Comparison of ENCODE assay signal across 11 cellular contexts in the genomic region with DNA sequence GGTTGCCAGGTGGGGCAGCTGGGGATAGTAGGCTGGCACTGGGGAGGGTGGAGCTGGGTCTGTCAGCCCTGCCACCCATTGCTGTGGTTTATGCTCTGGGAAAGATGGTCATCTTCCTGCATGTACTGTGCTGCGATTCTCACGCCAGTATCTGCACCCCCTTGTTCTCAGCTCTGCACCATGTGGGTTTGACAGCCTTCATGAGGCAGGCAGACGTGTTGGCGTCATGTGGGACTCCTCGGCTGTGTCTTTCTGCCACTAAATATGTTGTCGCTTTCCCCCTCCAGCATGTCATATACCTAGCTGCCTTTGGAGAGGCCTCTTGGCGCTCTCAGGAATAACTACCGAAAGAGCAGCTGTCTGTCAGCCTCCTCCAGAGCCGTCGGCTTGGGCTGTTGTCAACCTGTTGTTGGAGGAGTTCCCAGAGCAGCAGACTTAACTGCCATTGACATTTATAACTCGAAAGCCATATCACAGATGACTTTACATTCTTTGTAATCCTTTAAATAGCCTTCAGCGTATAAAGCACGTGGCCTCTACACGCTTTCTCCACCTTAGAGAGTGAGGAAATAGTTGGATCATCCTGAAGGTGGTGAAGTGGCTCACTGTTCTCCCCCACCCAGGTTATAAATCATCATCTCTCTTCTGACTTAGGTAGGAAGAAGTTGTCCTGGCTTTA.
DNase-seq lines count a peak whose midpoint lies in the region; ATAC-seq and TF ChIP-seq lines count a peak whose summit lies in the region.
"Had no signal": no experiment of that assay in that cellular context is flagged by ENCODE, and none has a peak within 500 bp of the region (broad histone marks: within the 10 kb centered on the region; RNA-seq: fewer than 3 reads in every experiment).

No MANE protein-coding gene starts in this region.

- DNase-seq in Ammon's horn (ENCODE audit: low spot score) (peak; percentile 38), NCI-H1105 (lab: John Stamatoyannopoulos, UW) (peak; percentile 78), amniotic epithelial cell (ENCODE audit: low read depth) (peak; percentile 16), memory B cell (ENCODE audit: low spot score in 2 of 2) (no peak), right lobe of liver (no peak), middle frontal gyrus (ENCODE audit: extremely low spot score, low spot score) (no peak)
- no peak for DNase-seq in effector memory CD4-positive, alpha-beta T cell
- DNase-seq: AML-193; central memory CD4-positive, alpha-beta T cell had no signal

- no peaks in the 10 kb centered on the region for H3K36me3 ChIP-seq in right lobe of liver
- H3K36me3 ChIP-seq in effector memory CD4-positive, alpha-beta T cell (ENCODE audit: control insufficient read depth, insufficient read depth, low read length): no peaks in the 10 kb centered on the region

- H3K4me3 ChIP-seq in right lobe of liver: no peak overlapping the region
- no peak overlapping the region for H3K4me3 ChIP-seq in effector memory CD4-positive, alpha-beta T cell (ENCODE audit: insufficient read depth, low read depth, low read length, poor library complexity, severe bottlenecking)

- H3K36me3 Mint-ChIP-seq in memory B cell: peaks cover 5% of the 10 kb centered on the region

- no peaks in the 10 kb centered on the region for H3K27me3 Mint-ChIP-seq in memory B cell

- no peaks in the 10 kb centered on the region for H3K9me3 Mint-ChIP-seq in memory B cell
- H3K9me3 Mint-ChIP-seq: neural crest cell had no signal

- intact Hi-C loops in right lobe of liver (cut with DNase I): no loop called here

- no peak for TF ChIP-seq POLR2A in right lobe of liver (IDR thresholded peaks at IDR 0.05)

- 86% methylated on average over 10 of the region's 14 CpGs for WGBS in right lobe of liver (ENCODE audit: insufficient coverage, low coverage, low lambda C conversion rate, missing lambda C conversion rate)

- H3K27ac Mint-ChIP-seq in memory B cell: peak overlapping the region; percentile 76

- no peak overlapping the region for H3K4me3 Mint-ChIP-seq in memory B cell
- H3K4me3 Mint-ChIP-seq: neural crest cell had no signal

- no peaks in the 10 kb centered on the region for H3K27me3 ChIP-seq in right lobe of liver
- H3K27me3 ChIP-seq in effector memory CD4-positive, alpha-beta T cell (replicated peaks; ENCODE audit: control insufficient read depth, insufficient read depth, low read length, poor library complexity, severe bottlenecking): no peaks in the 10 kb centered on the region

- H3K4me1 Mint-ChIP-seq in memory B cell: peaks cover 66% of the 10 kb centered on the region

- H3K4me1 ChIP-seq in right lobe of liver: no peaks in the 10 kb centered on the region
- H3K4me1 ChIP-seq in effector memory CD4-positive, alpha-beta T cell (ENCODE audit: control insufficient read depth, insufficient read depth, low read length, poor library complexity, severe bottlenecking): peaks cover 17% of the 10 kb centered on the region

- ATAC-seq in memory B cell (ENCODE audit: low read depth) (no peak), HG03565 (IDR thresholded peaks at IDR 0.05; ENCODE audit: unreplicated experiment) (no peak), right lobe of liver (no peak)

- TF ChIP-seq CTCF in right lobe of liver (IDR thresholded peaks at IDR 0.05): no peak

- no peaks in the 10 kb centered on the region for H3K9me3 ChIP-seq in right lobe of liver
- H3K9me3 ChIP-seq in effector memory CD4-positive, alpha-beta T cell (ENCODE audit: control insufficient read depth, low read length): no peaks in the 10 kb centered on the region

- H3K27ac ChIP-seq in right lobe of liver: no peak overlapping the region
- H3K27ac ChIP-seq in effector memory CD4-positive, alpha-beta T cell (ENCODE audit: insufficient read depth, low read length, poor library complexity, severe bottlenecking): no peak overlapping the region

Comparison
In these comparisons a context has a peak if more than half of its experiments do, and no peak if none do; other contexts are left out.
1. DNase-seq: peak in Ammon's horn (single experiment), NCI-H1105 (single experiment) and amniotic epithelial cell (single experiment); none in memory B cell (0 of 2), right lobe of liver (0 of 3), middle frontal gyrus (single experiment) and effector memory CD4-positive, alpha-beta T cell (0 of 3).